10 cellular contexts compared by ENCODE assay signal in genomic region chr10:3720228-3721019, GRCh38.
DNase-seq lines count a peak whose midpoint lies in the region; ATAC-seq and TF ChIP-seq lines count a peak whose summit lies in the region.
"Had no signal": no experiment of that assay in that cellular context is flagged by ENCODE, and none has a peak within 500 bp of the region (broad histone marks: within the 10 kb centered on the region; RNA-seq: fewer than 3 reads in every experiment).

No MANE protein-coding gene starts in this region.

- ATAC-seq in GM19328 (IDR thresholded peaks at IDR 0.05; ENCODE audit: unreplicated experiment), result no peak
- no peak for ATAC-seq in HG03095 (IDR thresholded peaks at IDR 0.05; ENCODE audit: unreplicated experiment)

- peak overlapping the region; percentile 32; the same call in 1 of the 2 replicates for H3K27ac ChIP-seq in RWPE1

- CTCF ChIA-PET in RWPE1 (lab: Yijun Ruan, JAX), result interaction anchor here (0.9 kb wide), 1 partner anchor 253 kb away, joined by 3 read pairs; no protein-coding TSS in a partner anchor

- no peak overlapping the region for H3K4me3 ChIP-seq in retinal pigment epithelial cell (ENCODE audit: low read length)

- DNase-seq in GF-D8 (lab: John Stamatoyannopoulos, UW) (peak; percentile 99), RWPE1 (ENCODE audit: low spot score) (peak; percentile 71), globus pallidus (ENCODE audit: low spot score) (peak; percentile 70), retinal pigment epithelial cell (ENCODE audit: low read depth) (peak; percentile 75), DMS153 treated with DMSO at 0.1 percent for 48 hours (lab: John Stamatoyannopoulos, UW; ENCODE audit: unreplicated experiment) (no peak)
- DNase-seq in stimulated activated naive CD4-positive, alpha-beta T cell treated with Interleukin-2 at 50 U/mL for 16 hours (lab: John Stamatoyannopoulos, UW), result no peak
- DNase-seq: retina, T-helper 9 cell had no signal

- no peak for TF ChIP-seq CTCF in RWPE1 (conservative IDR thresholded peaks at IDR 0.05; ENCODE audit: low read depth)
- no peak for TF ChIP-seq CTCF in retinal pigment epithelial cell (conservative IDR thresholded peaks at IDR 0.05; ENCODE audit: low read depth, low read length)

- POLR2A ChIA-PET in RWPE1 (lab: Yijun Ruan, JAX; ENCODE audit: low non-redundant PET), result no interaction called here

Comparison
In these comparisons a context has a peak if more than half of its experiments do, and no peak if none do; other contexts are left out.
1. DNase-seq: peak in GF-D8 (single experiment), RWPE1 (single experiment), globus pallidus (single experiment) and retinal pigment epithelial cell (single experiment); none in stimulated activated naive CD4-positive, alpha-beta T cell treated with Interleukin-2 at 50 U/mL for 16 hours (single experiment) and DMS153 treated with DMSO at 0.1 percent for 48 hours (single experiment).